Comparison of ENCODE assay signal across 9 cellular contexts in genomic region chr4:76948441-76949292, GRCh38. TPM values are rescaled to one million over a fixed set of nuclear protein-coding genes. Genes with fewer than 3 reads are reported as not detected.
DNase-seq lines count a peak whose midpoint lies in the region; ATAC-seq and TF ChIP-seq lines count a peak whose summit lies in the region.
"Had no signal": no experiment of that assay in that cellular context is flagged by ENCODE, and none has a peak within 500 bp of the region (broad histone marks: within the 10 kb centered on the region; RNA-seq: fewer than 3 reads in every experiment).

No MANE protein-coding gene starts in this region.

- H3K4me2 ChIP-seq in PC-3 (ENCODE audit: low read length), result peak overlapping the region; percentile 97

- H3K9me2 ChIP-seq in PC-3 (replicated peaks; ENCODE audit: low read length), result no peaks in the 10 kb centered on the region

- H3K36me3 Mint-ChIP-seq in CD4-positive, CD25-positive, alpha-beta regulatory T cell, result no peaks in the 10 kb centered on the region
- H3K36me3 Mint-ChIP-seq in naive thymus-derived CD4-positive, alpha-beta T cell, result no peaks in the 10 kb centered on the region
- H3K36me3 Mint-ChIP-seq in stimulated activated naive CD8-positive, alpha-beta T cell treated with anti-CD3 and anti-CD28 coated beads, Interleukin-15, Interleukin-2, amounts not matched to agents 100 ng/mL and 50 ng/mL, for 24 hours (ENCODE audit: low read depth), result peaks cover 4% of the 10 kb centered on the region

- peaks cover 8 to 33% (median 14%) of the 10 kb centered on the region in 4 donors for H3K4me1 Mint-ChIP-seq in CD4-positive, CD25-positive, alpha-beta regulatory T cell
- H3K4me1 Mint-ChIP-seq in naive thymus-derived CD4-positive, alpha-beta T cell, result peaks cover 8 to 23% (median 16%) of the 10 kb centered on the region in 7 donors
- H3K4me1 Mint-ChIP-seq in stimulated activated naive CD8-positive, alpha-beta T cell treated with anti-CD3 and anti-CD28 coated beads, Interleukin-15, Interleukin-2, amounts not matched to agents 100 ng/mL and 50 ng/mL, for 24 hours (ENCODE audit: low read depth), result peaks cover 31% of the 10 kb centered on the region

- peaks cover 62% of the 10 kb centered on the region for H3K79me2 ChIP-seq in PC-3 (ENCODE audit: low read length)

- no peaks in the 10 kb centered on the region for H3K27me3 ChIP-seq in CD4-positive, CD25-positive, alpha-beta regulatory T cell (ENCODE audit: control insufficient read depth, insufficient read depth, low read length)
- H3K27me3 ChIP-seq in PC-3 (ENCODE audit: low read length) (no peaks in the 10 kb centered on the region), esophagus squamous epithelium (no peaks in the 10 kb centered on the region)
- peaks cover 0 to 6% of the 10 kb centered on the region in 2 donors for H3K27me3 ChIP-seq in naive thymus-derived CD4-positive, alpha-beta T cell (ENCODE audit: control insufficient read depth in 2 of 2, insufficient read depth in 2 of 2, low read length in 2 of 2)

- no peak for TF ChIP-seq CTCF in PC-3 (conservative IDR thresholded peaks at IDR 0.05; ENCODE audit: low read depth, low read length)
- TF ChIP-seq CTCF in esophagus squamous epithelium (IDR thresholded peaks at IDR 0.05), result peak in 1 of 6 experiments; percentile 3

- peak overlapping the region in 2 of 3 donors; percentile 29 to 60 for H3K27ac Mint-ChIP-seq in CD4-positive, CD25-positive, alpha-beta regulatory T cell
- peak overlapping the region in 5 of 9 donors; percentile 28 to 64 (median 55) for H3K27ac Mint-ChIP-seq in naive thymus-derived CD4-positive, alpha-beta T cell
- peak overlapping the region; percentile 81 for H3K27ac Mint-ChIP-seq in stimulated activated naive CD8-positive, alpha-beta T cell treated with anti-CD3 and anti-CD28 coated beads, Interleukin-15, Interleukin-2, amounts not matched to agents 100 ng/mL and 50 ng/mL, for 24 hours

- H3K9me3 Mint-ChIP-seq in CD4-positive, CD25-positive, alpha-beta regulatory T cell, result peaks cover 0 to 4% (median 0%) of the 10 kb centered on the region in 7 donors
- no peaks in the 10 kb centered on the region for H3K9me3 Mint-ChIP-seq in naive thymus-derived CD4-positive, alpha-beta T cell
- H3K9me3 Mint-ChIP-seq in stimulated activated naive CD8-positive, alpha-beta T cell treated with anti-CD3 and anti-CD28 coated beads, Interleukin-15, Interleukin-2, amounts not matched to agents 100 ng/mL and 50 ng/mL, for 24 hours, result no peaks in the 10 kb centered on the region

- peak; percentile 56 to 70 (median 58) for DNase-seq in CD4-positive, CD25-positive, alpha-beta regulatory T cell
- peak; percentile 61 for DNase-seq in PC-3
- DNase-seq in activated T-cell treated with anti-CD3 and anti-CD28 coated beads, Interleukin-2, amount 50 U/mL, for 48 hours, result peak; percentile 70 to 71
- DNase-seq in esophagus squamous epithelium (lab: John Stamatoyannopoulos, UW), result no peak
- DNase-seq in naive thymus-derived CD4-positive, alpha-beta T cell, result peak; percentile 42 to 71 (median 48)

- peak overlapping the region; percentile 93 for H2AFZ ChIP-seq in PC-3 (ENCODE audit: low read length)

- 0 out of 2 replicates have a peak, but pooled peaks cover 7% of the 10 kb centered on the region for H4K20me1 ChIP-seq in PC-3 (ENCODE audit: low read length)

- peak overlapping the region; percentile 87 for H3K9ac ChIP-seq in PC-3 (ENCODE audit: low read length)

- peaks cover 24% of the 10 kb centered on the region for H3K4me1 ChIP-seq in CD4-positive, CD25-positive, alpha-beta regulatory T cell (ENCODE audit: control insufficient read depth, insufficient read depth, low read length, poor library complexity, severe bottlenecking)
- H3K4me1 ChIP-seq in PC-3 (ENCODE audit: insufficient read depth, low read length), result peaks cover 19% of the 10 kb centered on the region
- peaks cover 9 to 54% (median 11%) of the 10 kb centered on the region in 3 donors for H3K4me1 ChIP-seq in esophagus squamous epithelium
- peaks cover 0 to 10% of the 10 kb centered on the region in 2 donors for H3K4me1 ChIP-seq in naive thymus-derived CD4-positive, alpha-beta T cell (ENCODE audit: control insufficient read depth in 2 of 2, insufficient read depth in 2 of 2, low read length in 2 of 2)

- H3F3A ChIP-seq in PC-3 (ENCODE audit: low read length, unreplicated experiment), result no peaks in the 10 kb centered on the region

- TSS peak; percentile 26 for BruUV-seq in PC-3 (replicated peaks; lab: Mats Ljungman, UMichigan)

- no peaks in the 10 kb centered on the region for H3K9me3 ChIP-seq in CD4-positive, CD25-positive, alpha-beta regulatory T cell (ENCODE audit: control insufficient read depth in 2 of 2, low read length in 2 of 2)
- H3K9me3 ChIP-seq in PC-3 (ENCODE audit: low read length) (no peaks in the 10 kb centered on the region), esophagus squamous epithelium (no peaks in the 10 kb centered on the region)
- no peaks in the 10 kb centered on the region for H3K9me3 ChIP-seq in naive thymus-derived CD4-positive, alpha-beta T cell (ENCODE audit: control insufficient read depth in 2 of 3, low read length in 3 of 3)

- WGBS in esophagus squamous epithelium, 2 donors, result 23 to 41% methylated on average over 4 to 24 of the region's 63 CpGs

- ATAC-seq in CD4-positive, CD25-positive, alpha-beta regulatory T cell (ENCODE audit: low read depth in 2 of 2), result peak; percentile 38 to 50
- ATAC-seq in GM19372 (IDR thresholded peaks at IDR 0.05; ENCODE audit: low read depth, unreplicated experiment) (peak; percentile 38), HG03460 (IDR thresholded peaks at IDR 0.05; ENCODE audit: unreplicated experiment) (peak; percentile 54), PC-3 (peak; percentile 39)
- ATAC-seq in naive thymus-derived CD4-positive, alpha-beta T cell, result peak; percentile 63

- H3K36me3 ChIP-seq in CD4-positive, CD25-positive, alpha-beta regulatory T cell (ENCODE audit: control insufficient read depth, insufficient read depth, low read length), result no peaks in the 10 kb centered on the region
- 0 out of 2 replicates have a peak, but pooled peaks cover 3% of the 10 kb centered on the region for H3K36me3 ChIP-seq in PC-3 (ENCODE audit: low read depth, low read length)
- H3K36me3 ChIP-seq in esophagus squamous epithelium, result no peaks in the 10 kb centered on the region
- no peaks in the 10 kb centered on the region for H3K36me3 ChIP-seq in naive thymus-derived CD4-positive, alpha-beta T cell (ENCODE audit: control insufficient read depth in 2 of 3, insufficient read depth in 3 of 3, low read length in 3 of 3)

- POLR2A ChIA-PET in PC-3 (lab: Charles Lee; ENCODE audit: unreplicated experiment), result interaction anchor here (0.5 kb wide), 1 partner anchor 195 kb away, joined by 3 read pairs; no protein-coding TSS in a partner anchor
- POLR2A ChIA-PET in naive thymus-derived CD4-positive, alpha-beta T cell (lab: Charles Lee), result interaction anchor here (1.3 kb wide), 1 partner anchor 47 kb away, joined by 4 read pairs; no protein-coding TSS in a partner anchor

- H3K4me3 Mint-ChIP-seq in CD4-positive, CD25-positive, alpha-beta regulatory T cell, result peak overlapping the region; percentile 81 to 99 (median 89)
- H3K4me3 Mint-ChIP-seq in naive thymus-derived CD4-positive, alpha-beta T cell, result peak overlapping the region; percentile 70 to 97 (median 88)
- peak overlapping the region; percentile 82 for H3K4me3 Mint-ChIP-seq in stimulated activated naive CD8-positive, alpha-beta T cell treated with anti-CD3 and anti-CD28 coated beads, Interleukin-15, Interleukin-2, amounts not matched to agents 100 ng/mL and 50 ng/mL, for 24 hours

- H3K27me3 Mint-ChIP-seq in CD4-positive, CD25-positive, alpha-beta regulatory T cell, result peaks cover 9% of the 10 kb centered on the region
- H3K27me3 Mint-ChIP-seq in naive thymus-derived CD4-positive, alpha-beta T cell, result peaks cover 0 to 68% (median 4%) of the 10 kb centered on the region in 5 donors
- H3K27me3 Mint-ChIP-seq in stimulated activated naive CD8-positive, alpha-beta T cell treated with anti-CD3 and anti-CD28 coated beads, Interleukin-15, Interleukin-2, amounts not matched to agents 100 ng/mL and 50 ng/mL, for 24 hours, result peaks cover 11% of the 10 kb centered on the region

- intact Hi-C loops in PC-3 (cut with micrococcal nuclease), result loop anchor here (2.0 to 10.0 kb wide), 3 partner anchors 50 to 164 kb away; partner anchors contain the start of gene SOWAHB
- intact Hi-C loops in esophagus squamous epithelium (cut with DNase I), result no loop called here
- intact Hi-C loops in naive thymus-derived CD4-positive, alpha-beta T cell (cut with micrococcal nuclease), result loop anchor here (1.0 to 10.0 kb wide), 10 partner anchors 24 to 954 kb away; partner anchors contain the start of genes CCNG2 (in 1 of the 2), CCNI (in 1 of the 2), SDAD1 (in 1 of the 2) and SOWAHB (in 1 of the 2)

- CTCF ChIA-PET in PC-3 (lab: Charles Lee), result no interaction called here
- CTCF ChIA-PET in naive thymus-derived CD4-positive, alpha-beta T cell (lab: Charles Lee), result no interaction called here

- H3K27ac ChIP-seq in CD4-positive, CD25-positive, alpha-beta regulatory T cell (ENCODE audit: insufficient read depth, low read length, poor library complexity, severe bottlenecking), result peak overlapping the region; percentile 47
- peak overlapping the region; percentile 60 for H3K27ac ChIP-seq in PC-3 (ENCODE audit: low read length)
- H3K27ac ChIP-seq in esophagus squamous epithelium, result peak overlapping the region; percentile 79 to 94 (median 92)
- peak overlapping the region; percentile 58 for H3K27ac ChIP-seq in naive thymus-derived CD4-positive, alpha-beta T cell (ENCODE audit: low read depth, low read length)

- H3K4me3 ChIP-seq in CD4-positive, CD25-positive, alpha-beta regulatory T cell (ENCODE audit: low read depth, low read length), result peak overlapping the region; percentile 41
- H3K4me3 ChIP-seq in PC-3 (ENCODE audit: low read length) (peak overlapping the region; percentile 86), esophagus squamous epithelium (peak overlapping the region; percentile 65 to 86 (median 77))
- peak overlapping the region; percentile 80 for H3K4me3 ChIP-seq in naive thymus-derived CD4-positive, alpha-beta T cell (ENCODE audit: low read length)

- no peak for TF ChIP-seq POLR2A in esophagus squamous epithelium (IDR thresholded peaks at IDR 0.05)

RNA-seq across cellular contexts. Expression of gene SEPTIN11, which starts 0.9 kb away (rescaled TPM):
- 29.4 TPM for total RNA-seq in CD4-positive, CD25-positive, alpha-beta regulatory T cell
- polyA plus RNA-seq in CD4-positive, CD25-positive, alpha-beta regulatory T cell, result 10 to 100 TPM; 17.1 to 29.7 (median 21.0) TPM
- total RNA-seq in PC-3 (2014; rRNA removed), result 39.0 and 46.0 TPM in 2 replicates
- 10 to 100 TPM; 10.4 to 56.6 (median 36.3) TPM for total RNA-seq in esophagus squamous epithelium
- 10 to 100 TPM; 12.2 to 29.3 (median 20.3) TPM for total RNA-seq in naive thymus-derived CD4-positive, alpha-beta T cell
- polyA plus RNA-seq in naive thymus-derived CD4-positive, alpha-beta T cell, result 10 to 100 TPM in 1 of 2 donors, 1 to 10 TPM in 1; 9.2 to 16.3 TPM

RNA-seq across cellular contexts. Expression of gene SOWAHB, which starts 50.7 kb away (rescaled TPM):
- not detected for total RNA-seq in CD4-positive, CD25-positive, alpha-beta regulatory T cell
- not detected for polyA plus RNA-seq in CD4-positive, CD25-positive, alpha-beta regulatory T cell
- total RNA-seq in PC-3 (2014; rRNA removed) (4.8 and 6.3 TPM in 2 replicates), esophagus squamous epithelium (10 to 100 TPM in 3 of 4 donors, 1 to 10 TPM in 1; 6.5 to 29.0 (median 19.0) TPM)
- not detected for total RNA-seq in naive thymus-derived CD4-positive, alpha-beta T cell
- polyA plus RNA-seq in naive thymus-derived CD4-positive, alpha-beta T cell, result under 1 TPM in 1 of 2 donors, not detected in 1; 0.05 TPM
- total RNA-seq: glomerular endothelial cell had no signal
